ENCODE assay signal across 1 cellular context in the genomic region with DNA sequence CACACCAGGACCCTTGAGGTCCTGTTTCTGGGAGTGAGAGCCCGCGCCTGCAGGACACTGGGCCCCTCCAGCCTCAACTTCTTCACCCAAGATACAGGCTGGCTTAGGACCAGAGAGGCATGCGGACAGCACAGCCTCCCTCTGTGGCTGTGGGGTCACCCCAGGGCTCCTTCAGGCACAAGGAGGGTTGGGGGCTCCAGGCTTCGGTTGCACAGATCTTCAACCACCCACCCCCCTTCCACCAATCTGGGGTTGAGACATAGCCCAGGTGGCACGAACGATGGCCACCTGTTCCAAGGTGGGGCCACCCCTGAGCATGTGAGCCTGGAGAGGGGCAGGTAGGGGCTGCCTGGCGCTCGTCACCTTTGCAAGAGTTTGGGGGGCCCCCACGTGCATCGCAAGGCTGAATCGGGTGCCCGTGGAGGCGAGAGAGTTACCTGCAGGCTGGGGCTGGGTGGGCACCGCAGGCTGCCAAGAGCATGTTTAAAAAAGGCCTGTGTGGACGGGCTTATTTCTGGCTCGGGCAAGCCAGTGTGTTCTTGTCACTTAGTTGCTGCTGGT.
TF ChIP-seq lines count a peak whose summit lies in the region.

No MANE protein-coding gene starts in this region.

TF ChIP-seq in IMR-90, 13 proteins besides CTCF, POLR2A, EP300 and RAD21:
- TF ChIP-seq, protein P1, sequence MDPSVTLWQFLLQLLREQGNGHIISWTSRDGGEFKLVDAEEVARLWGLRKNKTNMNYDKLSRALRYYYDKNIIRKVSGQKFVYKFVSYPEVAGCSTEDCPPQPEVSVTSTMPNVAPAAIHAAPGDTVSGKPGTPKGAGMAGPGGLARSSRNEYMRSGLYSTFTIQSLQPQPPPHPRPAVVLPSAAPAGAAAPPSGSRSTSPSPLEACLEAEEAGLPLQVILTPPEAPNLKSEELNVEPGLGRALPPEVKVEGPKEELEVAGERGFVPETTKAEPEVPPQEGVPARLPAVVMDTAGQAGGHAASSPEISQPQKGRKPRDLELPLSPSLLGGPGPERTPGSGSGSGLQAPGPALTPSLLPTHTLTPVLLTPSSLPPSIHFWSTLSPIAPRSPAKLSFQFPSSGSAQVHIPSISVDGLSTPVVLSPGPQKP (IDR thresholded peaks at IDR 0.05; ENCODE audit: borderline replicate concordance, low read depth, low read length), result no peak
- TF ChIP-seq BHLHE40 (IDR thresholded peaks at IDR 0.05; ENCODE audit: low read depth, low read length) (no peak), CHD1 (IDR thresholded peaks at IDR 0.05; ENCODE audit: low read depth, low read length) (no peak), USF2 (IDR thresholded peaks at IDR 0.05; ENCODE audit: low read depth, low read length) (no peak)
